In the genomic region with DNA sequence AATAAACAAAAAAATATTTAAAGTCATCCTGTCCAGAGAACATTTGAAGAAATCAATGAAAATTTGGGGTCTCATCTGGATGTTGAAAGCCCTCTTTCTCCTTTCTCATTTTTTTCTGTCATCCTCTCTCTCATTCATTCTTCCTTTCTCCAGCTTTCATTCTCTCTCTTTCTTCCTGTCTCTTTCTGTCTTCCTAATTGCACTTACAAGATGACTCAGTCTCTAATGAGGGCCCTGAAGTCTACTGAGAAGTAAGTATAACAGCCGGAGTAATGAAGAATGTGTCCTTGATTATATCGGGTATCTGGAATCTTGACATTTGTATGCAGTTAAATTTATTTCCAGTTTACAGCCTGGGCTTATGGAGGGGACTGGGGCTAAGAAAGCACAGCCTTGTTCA, we compare ENCODE assay signal across 14 cellular contexts.
"Had no signal": no experiment of that assay in that cellular context is flagged by ENCODE, and none has a peak within 500 bp of the region (broad histone marks: within the 10 kb centered on the region; RNA-seq: fewer than 3 reads in every experiment).

No MANE protein-coding gene starts in this region.

- ATAC-seq: heart left ventricle; naive thymus-derived CD8-positive, alpha-beta T cell; sciatic nerve had no signal

- H3K9me3 ChIP-seq: colonic mucosa, neutrophil had no signal

- H3K27ac ChIP-seq: colonic mucosa, esophagus squamous epithelium, heart left ventricle, neutrophil had no signal

- H3K36me3 ChIP-seq: colonic mucosa, esophagus squamous epithelium, heart left ventricle, neutrophil had no signal

- H3K4me1 ChIP-seq: colonic mucosa, esophagus squamous epithelium, heart left ventricle had no signal

- H3K27me3 ChIP-seq: colonic mucosa, neutrophil had no signal

- H3K4me3 ChIP-seq: colonic mucosa, esophagus squamous epithelium, heart left ventricle had no signal

- DNase-seq: colonic mucosa; dermis blood vessel endothelial cell; esophagus squamous epithelium; heart left ventricle; hippocampal formation; kidney glomerular epithelial cell; naive thymus-derived CD8-positive, alpha-beta T cell; posterior cingulate gyrus; stimulated activated CD4-positive, alpha-beta T cell treated with anti-CD3 and anti-CD28 coated beads, Interleukin-2, amount 100 ng/mL, for 24 hours; stimulated activated CD4-positive, alpha-beta T cell treated with anti-CD3 and anti-CD28 coated beads, Interleukin-4, amount 100 ng/mL, for 4 hours; stimulated activated naive CD4-positive, alpha-beta T cell; trophoblast cell had no signal
